ENCODE assay signal across 11 cellular contexts in the genomic region with DNA sequence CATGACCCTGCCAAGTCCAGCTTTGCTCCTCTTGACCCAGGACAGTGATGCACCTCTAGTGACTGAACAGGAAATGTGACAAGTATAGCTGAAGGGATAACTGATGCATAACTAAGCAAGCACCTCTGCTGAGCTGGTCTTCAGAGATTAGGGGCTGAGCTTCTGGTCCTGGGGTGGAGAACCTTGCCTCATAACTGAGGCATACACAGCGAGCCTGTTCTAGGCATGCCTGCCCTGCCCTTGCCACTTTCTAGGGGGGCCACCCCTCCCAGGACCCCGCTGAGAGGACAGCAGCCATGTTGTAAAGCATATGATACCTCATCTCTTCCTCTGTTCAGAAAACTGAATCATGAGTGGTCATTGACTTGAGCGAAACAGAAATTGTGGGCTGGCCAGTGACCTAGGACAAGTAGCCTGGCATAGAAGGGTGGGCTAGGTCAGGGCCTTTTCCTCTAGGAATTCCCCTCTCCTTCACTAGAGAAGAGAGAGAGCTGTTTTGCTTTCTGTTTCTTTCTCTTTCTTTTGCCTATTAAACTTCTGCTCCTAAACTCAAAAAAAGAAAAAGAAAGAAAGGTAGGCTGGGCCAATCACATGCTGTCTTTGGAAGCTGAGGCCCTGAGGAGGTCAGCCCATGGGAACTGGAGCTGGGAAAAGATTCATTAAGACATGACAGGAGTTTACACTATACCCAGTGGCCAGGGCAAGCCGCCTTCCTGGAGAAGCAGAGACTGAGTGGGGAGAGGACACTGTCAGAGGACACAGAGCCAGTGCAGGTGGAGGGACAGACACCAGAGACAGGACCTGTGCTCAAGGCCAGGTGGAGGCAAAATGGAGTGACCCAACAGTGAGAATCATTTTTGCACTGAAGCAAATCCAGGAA. TPM values are rescaled to one million over a fixed set of nuclear protein-coding genes. Genes with fewer than 3 reads are reported as not detected.
DNase-seq lines count a peak whose midpoint lies in the region; ATAC-seq and TF ChIP-seq lines count a peak whose summit lies in the region.
"Had no signal": no experiment of that assay in that cellular context is flagged by ENCODE, and none has a peak within 500 bp of the region (broad histone marks: within the 10 kb centered on the region; RNA-seq: fewer than 3 reads in every experiment).

No MANE protein-coding gene starts in this region.

- TF ChIP-seq CTCF in WERI-Rb-1 (IDR thresholded peaks at IDR 0.05; ENCODE audit: low read depth, low read length): no peak
- TF ChIP-seq CTCF in prostate gland (IDR thresholded peaks at IDR 0.05): no peak

- H3K4me1 ChIP-seq in mesendoderm (ENCODE audit: control insufficient read depth, low read depth, low read length) (no peaks in the 10 kb centered on the region), prostate gland (replicated peaks) (no peaks in the 10 kb centered on the region)

- H3K27ac ChIP-seq in mesendoderm (ENCODE audit: low read depth, low read length) (no peak overlapping the region), WERI-Rb-1 (no peak overlapping the region), prostate gland (no peak overlapping the region)
- H3K27ac ChIP-seq: 22Rv1, PC-9 had no signal

- H3K36me3 ChIP-seq in mesendoderm (ENCODE audit: control insufficient read depth, insufficient read depth, low read length) (no peaks in the 10 kb centered on the region), WERI-Rb-1 (peaks cover 14% of the 10 kb centered on the region), prostate gland (no peaks in the 10 kb centered on the region)

- H3K9me3 ChIP-seq in WERI-Rb-1 (ENCODE audit: severe bottlenecking): no peaks in the 10 kb centered on the region
- H3K9me3 ChIP-seq in prostate gland: no peaks in the 10 kb centered on the region

- H3K4me2 ChIP-seq in mesendoderm (ENCODE audit: low read length): no peak overlapping the region
- H3K4me2 ChIP-seq: PC-9 had no signal

- no peak overlapping the region for H3K4ac ChIP-seq in mesendoderm (ENCODE audit: low read depth, low read length)

- H2BK5ac ChIP-seq in mesendoderm (ENCODE audit: low read length): no peak overlapping the region

- no CpG with 5 or more reads among the region's 4 CpGs for WGBS in mesendoderm (ENCODE audit: extremely low coverage, insufficient coverage, low lambda C conversion rate)
- WGBS in prostate gland: 86% methylated on average over 4 of the region's 4 CpGs

- no peaks in the 10 kb centered on the region for H3K79me2 ChIP-seq in mesendoderm (ENCODE audit: control insufficient read depth, insufficient read depth, low read length)

- H3K9ac ChIP-seq in mesendoderm (ENCODE audit: low read length): no peak overlapping the region

- no peak overlapping the region for H2BK15ac ChIP-seq in mesendoderm (replicated peaks; ENCODE audit: low read depth)

- H4K5ac ChIP-seq in mesendoderm (ENCODE audit: low read length): no peak overlapping the region

- H3K79me1 ChIP-seq in mesendoderm (ENCODE audit: low read length): no peaks in the 10 kb centered on the region

- no peak overlapping the region for H2AK5ac ChIP-seq in mesendoderm (ENCODE audit: low read length)

- intact Hi-C loops in prostate gland (cut with DNase I): no loop called here

- DNase-seq in NCI-H510A treated with DMSO at 0.1 percent for 48 hours (lab: John Stamatoyannopoulos, UW) (peak; percentile 6), NCI-H510A (lab: John Stamatoyannopoulos, UW) (no peak), mesendoderm (no peak), WERI-Rb-1 (no peak), AG08395 (ENCODE audit: low spot score) (no peak), prostate gland (ENCODE audit: low spot score) (no peak)
- DNase-seq: activated T-cell treated with anti-CD3 and anti-CD28 coated beads, Interleukin-2, amount 50 U/mL, for 48 hours; PC-9 had no signal

- no peak for TF ChIP-seq POLR2A in prostate gland (IDR thresholded peaks at IDR 0.05)

- H2BK120ac ChIP-seq in mesendoderm (ENCODE audit: low read depth, low read length): no peak overlapping the region

- peak overlapping the region; percentile 3 for H3K56ac ChIP-seq in mesendoderm (ENCODE audit: low read length)

- H3K4me3 ChIP-seq in mesendoderm (ENCODE audit: low read length) (no peak overlapping the region), WERI-Rb-1 (ENCODE audit: low read depth, low read length) (no peak overlapping the region), prostate gland (no peak overlapping the region)
- H3K4me3 ChIP-seq: PC-9 had no signal

- peak; percentile 82 for ATAC-seq in GM21528 (IDR thresholded peaks at IDR 0.05; ENCODE audit: low FRiP score, unreplicated experiment)
- peak; percentile 72 for ATAC-seq in HG03439 (IDR thresholded peaks at IDR 0.05; ENCODE audit: unreplicated experiment)

- no peak overlapping the region for H3K18ac ChIP-seq in mesendoderm (ENCODE audit: low read length)

- no peak overlapping the region for H4K8ac ChIP-seq in mesendoderm (ENCODE audit: low read depth, low read length)

- H3K27me3 ChIP-seq in mesendoderm (ENCODE audit: insufficient read depth, low read length, poor library complexity) (no peaks in the 10 kb centered on the region), WERI-Rb-1 (ENCODE audit: insufficient read depth, low read depth, severe bottlenecking) (no peaks in the 10 kb centered on the region), prostate gland (replicated peaks; ENCODE audit: insufficient read depth) (no peaks in the 10 kb centered on the region)

- no peak overlapping the region for H3K23ac ChIP-seq in mesendoderm (ENCODE audit: low read length)

RNA-seq across cellular contexts. Expression of a gene that starts 23.1 kb away (rescaled TPM):
- polyA plus RNA-seq in mesendoderm (2013, experiment 1 of 2): 2.6 TPM
- 1.6 TPM for polyA plus RNA-seq in mesendoderm (2013, experiment 2 of 2)
- total RNA-seq in prostate gland: 10 to 100 TPM; 11.1 to 22.6 TPM

RNA-seq across cellular contexts. Expression of a gene that starts 28.5 kb away (rescaled TPM):
- polyA plus RNA-seq in mesendoderm (2013, experiment 1 of 2): 1.2 TPM
- 1.3 TPM for polyA plus RNA-seq in mesendoderm (2013, experiment 2 of 2)
- 10 to 100 TPM in 1 of 2 donors, 1 to 10 TPM in 1; 3.1 to 13.0 TPM for total RNA-seq in prostate gland
